8 cellular contexts compared by ENCODE assay signal in the genomic region with DNA sequence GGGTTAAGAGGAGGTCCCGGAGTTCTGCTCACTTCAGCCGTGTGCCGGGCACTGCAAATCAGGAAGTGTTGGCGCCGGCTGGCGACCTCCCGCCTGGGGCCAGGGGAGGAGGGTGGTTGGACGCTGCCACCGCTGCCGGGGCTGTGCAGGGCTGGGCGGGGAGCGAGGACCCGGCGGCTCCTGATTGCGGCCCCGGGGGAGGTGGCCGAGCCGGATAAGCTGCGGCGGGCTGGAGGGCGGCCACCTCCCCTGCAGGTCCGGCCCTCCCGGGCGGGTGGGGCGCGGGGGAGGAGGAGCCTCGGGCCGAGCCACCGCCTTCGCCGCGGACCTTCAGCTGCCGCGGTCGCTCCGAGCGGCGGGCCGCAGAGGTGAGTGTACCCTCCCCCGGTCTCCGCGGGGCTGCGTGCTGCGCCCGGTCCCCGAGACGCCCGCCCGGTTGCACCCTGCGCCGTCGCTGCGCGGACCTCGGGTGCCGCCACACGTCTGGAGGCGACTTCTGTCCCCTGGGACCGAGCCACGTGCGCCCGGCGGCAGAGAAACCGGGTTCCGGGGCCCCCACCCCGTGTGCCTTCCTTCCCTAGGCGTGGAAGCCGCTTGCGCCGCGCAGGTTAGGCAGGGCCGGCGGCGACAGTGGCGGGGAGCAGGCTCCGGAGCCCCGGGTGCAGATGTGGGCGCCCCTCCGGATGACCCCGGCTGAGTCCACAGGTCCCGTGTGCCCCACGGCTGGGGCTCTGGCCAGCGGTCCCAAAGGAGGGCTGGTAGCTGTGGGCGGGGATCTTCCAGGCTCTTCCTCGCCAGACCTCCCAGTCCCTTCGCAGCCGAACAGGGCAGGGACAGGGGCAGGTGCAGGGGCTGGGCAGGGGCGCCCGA. TPM values are rescaled to one million over a fixed set of nuclear protein-coding genes. Genes with fewer than 3 reads are reported as not detected.
DNase-seq lines count a peak whose midpoint lies in the region; ATAC-seq and TF ChIP-seq lines count a peak whose summit lies in the region.

A gene with protein sequence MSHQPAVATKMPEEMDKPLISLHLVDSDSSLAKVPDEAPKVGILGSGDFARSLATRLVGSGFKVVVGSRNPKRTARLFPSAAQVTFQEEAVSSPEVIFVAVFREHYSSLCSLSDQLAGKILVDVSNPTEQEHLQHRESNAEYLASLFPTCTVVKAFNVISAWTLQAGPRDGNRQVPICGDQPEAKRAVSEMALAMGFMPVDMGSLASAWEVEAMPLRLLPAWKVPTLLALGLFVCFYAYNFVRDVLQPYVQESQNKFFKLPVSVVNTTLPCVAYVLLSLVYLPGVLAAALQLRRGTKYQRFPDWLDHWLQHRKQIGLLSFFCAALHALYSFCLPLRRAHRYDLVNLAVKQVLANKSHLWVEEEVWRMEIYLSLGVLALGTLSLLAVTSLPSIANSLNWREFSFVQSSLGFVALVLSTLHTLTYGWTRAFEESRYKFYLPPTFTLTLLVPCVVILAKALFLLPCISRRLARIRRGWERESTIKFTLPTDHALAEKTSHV (plus strand): TSS at position 314 of the 870 bp plus-strand sequence. CDS start 7,179 bp downstream, outside the sequence.

- H3K9me3 ChIP-seq in BLaER1 (no peaks in the 10 kb centered on the region), osteoblast (ENCODE audit: low read depth, low read length) (no peaks in the 10 kb centered on the region), OCI-LY7 (ENCODE audit: low read length) (no peaks in the 10 kb centered on the region)

- H3K9me2 ChIP-seq in OCI-LY7 (ENCODE audit: insufficient read depth, low read length): no peaks in the 10 kb centered on the region

- no peaks in the 10 kb centered on the region for H3K36me3 Mint-ChIP-seq in activated CD8-positive, alpha-beta T cell treated with anti-CD3 and anti-CD28 coated beads for 36 hours (ENCODE audit: low read depth)

- no peak within 1 kb of the TSS for H3K4me3 Mint-ChIP-seq in activated CD8-positive, alpha-beta T cell treated with anti-CD3 and anti-CD28 coated beads for 36 hours

- H4K20me1 ChIP-seq in BLaER1: no peaks in the 10 kb centered on the region
- no peaks in the 10 kb centered on the region for H4K20me1 ChIP-seq in osteoblast (ENCODE audit: insufficient read depth, low read length)
- H4K20me1 ChIP-seq in OCI-LY7 (ENCODE audit: insufficient read depth, low read length): no peaks in the 10 kb centered on the region; the same call in 1 of the 2 replicates

- H3K79me2 ChIP-seq in osteoblast (ENCODE audit: insufficient read depth, low read length): peaks cover 8% of the 10 kb centered on the region
- H3K79me2 ChIP-seq in OCI-LY7 (ENCODE audit: insufficient read depth, low read depth, low read length): no peaks in the 10 kb centered on the region

- H2AFZ ChIP-seq in osteoblast (ENCODE audit: low read length) (peak within 1 kb of the TSS; percentile 78), OCI-LY7 (ENCODE audit: low read length) (no peak within 1 kb of the TSS)

- H3K4me3 ChIP-seq in BLaER1 (peak within 1 kb of the TSS; percentile 81), osteoblast (ENCODE audit: insufficient read depth, low read length) (peak within 1 kb of the TSS; percentile 82), OCI-LY7 (ENCODE audit: low read depth, low read length, poor library complexity, severe bottlenecking) (no peak within 1 kb of the TSS)

- BruUV-seq in OCI-LY7 (replicated peaks; lab: Mats Ljungman, UMichigan): no TSS peak

- no peak within 1 kb of the TSS for H3K27ac Mint-ChIP-seq in activated CD8-positive, alpha-beta T cell treated with anti-CD3 and anti-CD28 coated beads for 36 hours

- DNase-seq in NCI-H146 (lab: John Stamatoyannopoulos, UW) (peak; percentile 96), Right ventricle myocardium inferior (ENCODE audit: missing footprints) (peak; percentile 84), osteoblast (ENCODE audit: insufficient read length, low spot score, missing footprints) (peak; percentile 97), OCI-LY7 (ENCODE audit: low spot score) (no peak)
- peak; percentile 17 for DNase-seq in activated CD8-positive, alpha-beta T cell treated with anti-CD3 and anti-CD28 coated beads for 36 hours

- H3K27me3 Mint-ChIP-seq in activated CD8-positive, alpha-beta T cell treated with anti-CD3 and anti-CD28 coated beads for 36 hours: peaks cover 30% of the 10 kb centered on the region

- no peak for TF ChIP-seq CTCF in activated CD8-positive, alpha-beta T cell treated with anti-CD3 and anti-CD28 coated beads for 36 hours (IDR thresholded peaks at IDR 0.05)
- TF ChIP-seq CTCF in osteoblast (IDR thresholded peaks at IDR 0.05; ENCODE audit: extremely low read depth, low read depth, low read length) (no peak), OCI-LY7 (conservative IDR thresholded peaks at IDR 0.05; ENCODE audit: low read length) (no peak)

- H3K4me1 ChIP-seq in BLaER1 (peaks cover 22% of the 10 kb centered on the region), osteoblast (ENCODE audit: insufficient read depth, low read length) (peaks cover 17% of the 10 kb centered on the region), OCI-LY7 (ENCODE audit: insufficient read depth, low read length, poor library complexity, severe bottlenecking) (no peaks in the 10 kb centered on the region)

- intact Hi-C loops in activated CD8-positive, alpha-beta T cell treated with anti-CD3 and anti-CD28 coated beads for 36 hours (cut with micrococcal nuclease): no loop called here
- intact Hi-C loops in Right ventricle myocardium inferior (cut with DNase I) (loop anchor here (5.0 kb wide), 2 partner anchors 69 to 89 kb away; no protein-coding TSS in a partner anchor), OCI-LY7 (cut with micrococcal nuclease; ENCODE audit: unreplicated experiment) (no loop called here)

- H3K27me3 ChIP-seq in BLaER1 (no peaks in the 10 kb centered on the region), osteoblast (ENCODE audit: insufficient read depth, low read length) (no peaks in the 10 kb centered on the region)

- CTCF ChIA-PET in activated CD8-positive, alpha-beta T cell treated with anti-CD3 and anti-CD28 coated beads for 36 hours (lab: Charles Lee): no interaction called here
- CTCF ChIA-PET in OCI-LY7 (lab: Charles Lee; ENCODE audit: unreplicated experiment): interaction anchor here (0.6 kb wide), 1 partner anchor 49 kb away, joined by 9 read pairs; no protein-coding TSS in a partner anchor

- no peaks in the 10 kb centered on the region for H3K4me1 Mint-ChIP-seq in activated CD8-positive, alpha-beta T cell treated with anti-CD3 and anti-CD28 coated beads for 36 hours (ENCODE audit: low read depth)

- POLR2A ChIA-PET in activated CD8-positive, alpha-beta T cell treated with anti-CD3 and anti-CD28 coated beads for 36 hours (lab: Charles Lee): no interaction called here
- POLR2A ChIA-PET in OCI-LY7 (lab: Charles Lee): interaction anchor here (0.6 kb wide), 1 partner anchor 34 kb away, joined by 4 read pairs; no protein-coding TSS in a partner anchor

- ATAC-seq in GM18511 (IDR thresholded peaks at IDR 0.05; ENCODE audit: unreplicated experiment) (peak; percentile 78), HG02840 (IDR thresholded peaks at IDR 0.05; ENCODE audit: low FRiP score, unreplicated experiment) (peak; percentile 75), Right ventricle myocardium inferior (peak; percentile 93)
- peak; percentile 59 for ATAC-seq in activated CD8-positive, alpha-beta T cell treated with anti-CD3 and anti-CD28 coated beads for 36 hours

- H3K27ac ChIP-seq in BLaER1: peak within 1 kb of the TSS; percentile 84
- no peak within 1 kb of the TSS for H3K27ac ChIP-seq in osteoblast (ENCODE audit: low read depth, low read length)
- H3K27ac ChIP-seq in OCI-LY7 (ENCODE audit: low read depth, low read length, poor library complexity, severe bottlenecking): no peak within 1 kb of the TSS

- H3K9me3 Mint-ChIP-seq in activated CD8-positive, alpha-beta T cell treated with anti-CD3 and anti-CD28 coated beads for 36 hours: no peaks in the 10 kb centered on the region

- no peaks in the 10 kb centered on the region for H3K36me3 ChIP-seq in BLaER1
- H3K36me3 ChIP-seq in osteoblast (ENCODE audit: insufficient read depth, low read length): no peaks in the 10 kb centered on the region
- no peaks in the 10 kb centered on the region for H3K36me3 ChIP-seq in OCI-LY7 (ENCODE audit: insufficient read depth, low read length)

- H3K4me2 ChIP-seq in BLaER1 (peak within 1 kb of the TSS; percentile 99), osteoblast (ENCODE audit: insufficient read depth, low read length) (peak within 1 kb of the TSS; percentile 88), OCI-LY7 (ENCODE audit: low read length) (no peak within 1 kb of the TSS)

- peak within 1 kb of the TSS; percentile 81 for H3K9ac ChIP-seq in BLaER1

RNA-seq across cellular contexts. Expression of the gene that starts here (rescaled TPM):
- under 1 TPM; 0.18 to 0.34 TPM for total RNA-seq in activated CD8-positive, alpha-beta T cell treated with anti-CD3 and anti-CD28 coated beads for 36 hours
- total RNA-seq in Right ventricle myocardium inferior (12.9 TPM), osteoblast (27.4 and 40.9 TPM in 2 replicates), OCI-LY7 (2022) (not detected in 2 replicates)
- not detected in 2 replicates for total RNA-seq in OCI-LY7 (2014; rRNA removed; shearing (Covaris generic))

Comparison
In these comparisons a context has a peak if more than half of its experiments do, and no peak if none do; other contexts are left out.
1. RNA of the gene that starts here (total RNA-seq): 27.4 to 40.9 TPM in osteoblast and 12.9 TPM in Right ventricle myocardium inferior (single experiment); 0.18 to 0.34 TPM in activated CD8-positive, alpha-beta T cell treated with anti-CD3 and anti-CD28 coated beads for 36 hours and not detected in OCI-LY7; every median in the first group is over 10 times any median in the second.
2. Peak in DNase-seq and ATAC-seq in activated CD8-positive, alpha-beta T cell treated with anti-CD3 and anti-CD28 coated beads for 36 hours; RNA of the gene not detected or under 1 TPM.
3. Peak in every context shown above with its lines, with median percentiles within 50 percentile points of each other: ATAC-seq.